Comparison of ENCODE assay signal across 28 cellular contexts in genomic region chr22:48827904-48828555, GRCh38.
DNase-seq lines count a peak whose midpoint lies in the region; ATAC-seq, FAIRE-seq and TF ChIP-seq lines count a peak whose summit lies in the region.
"Had no signal": no experiment of that assay in that cellular context is flagged by ENCODE, and none has a peak within 500 bp of the region (broad histone marks: within the 10 kb centered on the region; RNA-seq: fewer than 3 reads in every experiment).

No MANE protein-coding gene starts in this region.

- no peak for TF ChIP-seq CTCF in Peyer's patch (IDR thresholded peaks at IDR 0.05)
- no peak for TF ChIP-seq CTCF in mesothelial cell of epicardium (IDR thresholded peaks at IDR 0.05; ENCODE audit: unreplicated experiment)
- TF ChIP-seq CTCF in ovary (IDR thresholded peaks at IDR 0.05) = no peak

- H3K9me3 Mint-ChIP-seq in mesothelial cell of epicardium = peaks cover 18% of the 10 kb centered on the region

- no peaks in the 10 kb centered on the region for H3K4me1 ChIP-seq in Peyer's patch
- H3K4me1 ChIP-seq in ovary (ENCODE audit: insufficient read depth) = no peaks in the 10 kb centered on the region
- H3K4me1 ChIP-seq: ascending aorta, heart left ventricle, pancreas, tibial nerve had no signal

- H3K27me3 ChIP-seq in Peyer's patch (no peaks in the 10 kb centered on the region), ovary (no peaks in the 10 kb centered on the region)
- H3K27me3 ChIP-seq: ascending aorta, MG63, tibial nerve had no signal

- H3K27me3 Mint-ChIP-seq in mesothelial cell of epicardium (ENCODE audit: low read depth) = no peaks in the 10 kb centered on the region
- H3K27me3 Mint-ChIP-seq: activated CD4-positive, alpha-beta T cell treated with anti-CD3 and anti-CD28 coated beads, Interleukin-2, amount 10 ng/mL, durations not matched to agents 7 days and 5 days had no signal

- peaks cover 17% of the 10 kb centered on the region for H3K4me1 Mint-ChIP-seq in mesothelial cell of epicardium
- H3K4me1 Mint-ChIP-seq: activated CD4-positive, alpha-beta T cell treated with anti-CD3 and anti-CD28 coated beads, Interleukin-2, amount 10 ng/mL, durations not matched to agents 7 days and 5 days had no signal

- TF ChIP-seq POLR2A in Peyer's patch (IDR thresholded peaks at IDR 0.05) = no peak
- no peak for TF ChIP-seq POLR2A in ovary (IDR thresholded peaks at IDR 0.05)

- H3K4me3 ChIP-seq in Peyer's patch = no peak overlapping the region
- H3K4me3 ChIP-seq in ovary = no peak overlapping the region
- H3K4me3 ChIP-seq: ascending aorta, heart left ventricle, K562, MG63, pancreas, tibial nerve had no signal

- H3K27ac ChIP-seq in Peyer's patch (no peak overlapping the region), ovary (no peak overlapping the region)
- H3K27ac ChIP-seq: ascending aorta, C4-2B, epithelial cell of prostate, heart left ventricle, pancreas, tibial nerve had no signal

- FAIRE-seq in urothelium cell line (lab: Jason Lieb, UNC) = no peak
- FAIRE-seq: K562, pancreas had no signal

- WGBS in ovary, 3 donors = 49 to 70% (median 62%) methylated on average over 18 of the region's 18 CpGs

- H3K4me3 Mint-ChIP-seq in mesothelial cell of epicardium = no peak overlapping the region
- H3K4me3 Mint-ChIP-seq: activated CD4-positive, alpha-beta T cell treated with anti-CD3 and anti-CD28 coated beads, Interleukin-2, amount 10 ng/mL, durations not matched to agents 7 days and 5 days; activated CD8-positive, alpha-beta memory T cell treated with anti-CD3 and anti-CD28 coated beads, Interleukin-2, amount 10 ng/mL, durations not matched to agents 7 days and 5 days; activated naive CD8-positive, alpha-beta T cell; naive B cell; stimulated activated naive CD8-positive, alpha-beta T cell treated with anti-CD3 and anti-CD28 coated beads, Interleukin-15, amount 100 ng/mL, for 72 hours had no signal

- TF ChIP-seq EP300 in ovary (IDR thresholded peaks at IDR 0.05) = no peak

- ATAC-seq in left ventricle myocardium superior (no peak), left cardiac atrium (no peak), HG03108 (IDR thresholded peaks at IDR 0.05; ENCODE audit: unreplicated experiment) (no peak)
- ATAC-seq: activated CD8-positive, alpha-beta memory T cell treated with anti-CD3 and anti-CD28 coated beads, Interleukin-2, amount 10 ng/mL, durations not matched to agents 7 days and 5 days; heart left ventricle; K562; left colon; PC-3; stimulated activated naive CD8-positive, alpha-beta T cell treated with anti-CD3 and anti-CD28 coated beads, Interleukin-15, amount 100 ng/mL, for 72 hours had no signal

- H3K36me3 ChIP-seq in Peyer's patch = no peaks in the 10 kb centered on the region
- H3K36me3 ChIP-seq in ovary = no peaks in the 10 kb centered on the region
- H3K36me3 ChIP-seq: ascending aorta, heart left ventricle, MG63, pancreas, tibial nerve had no signal

- peak overlapping the region; percentile 11 for H3K27ac Mint-ChIP-seq in mesothelial cell of epicardium
- H3K27ac Mint-ChIP-seq: activated CD4-positive, alpha-beta T cell treated with anti-CD3 and anti-CD28 coated beads, Interleukin-2, amount 10 ng/mL, durations not matched to agents 7 days and 5 days; activated CD8-positive, alpha-beta memory T cell treated with anti-CD3 and anti-CD28 coated beads, Interleukin-2, amount 10 ng/mL, durations not matched to agents 7 days and 5 days; activated naive CD8-positive, alpha-beta T cell; naive B cell; stimulated activated naive CD8-positive, alpha-beta T cell treated with anti-CD3 and anti-CD28 coated beads, Interleukin-15, amount 100 ng/mL, for 72 hours had no signal

- H3K36me3 Mint-ChIP-seq in mesothelial cell of epicardium = no peaks in the 10 kb centered on the region
- H3K36me3 Mint-ChIP-seq: activated CD8-positive, alpha-beta memory T cell treated with anti-CD3 and anti-CD28 coated beads, Interleukin-2, amount 10 ng/mL, durations not matched to agents 7 days and 5 days; activated naive CD8-positive, alpha-beta T cell; naive B cell had no signal

- intact Hi-C loops in left ventricle myocardium superior (cut with micrococcal nuclease) = no loop called here
- intact Hi-C loops in left cardiac atrium (cut with DNase I) = no loop called here
- intact Hi-C loops in ovary (cut with DNase I) = no loop called here

- DNase-seq in left ventricle myocardium superior = peak; percentile 5
- no peak for DNase-seq in left cardiac atrium
- DNase-seq in Peyer's patch = peak in 2 of 3 donors; percentile 30 to 34
- peak in 1 of 2 experiments; percentile 19 for DNase-seq in mesothelial cell of epicardium (ENCODE audit: low spot score in 2 of 2, unreplicated experiment in 2 of 2)
- peak; percentile 24 for DNase-seq in urothelium cell line (ENCODE audit: low spot score)
- no peak for DNase-seq in ovary
- DNase-seq in stimulated activated naive CD4-positive, alpha-beta T cell (lab: John Stamatoyannopoulos, UW) = no peak
- DNase-seq: activated CD4-positive, alpha-beta T cell treated with anti-CD3 and anti-CD28 coated beads, Interleukin-2, amount 10 ng/mL, durations not matched to agents 7 days and 5 days; activated CD8-positive, alpha-beta memory T cell treated with anti-CD3 and anti-CD28 coated beads, Interleukin-2, amount 10 ng/mL, durations not matched to agents 7 days and 5 days; Calu3; central memory CD4-positive, alpha-beta T cell; MG63; naive B cell; NCI-H1436; NCI-H2227 treated with DMSO at 0.1 percent for 48 hours; stimulated activated naive CD8-positive, alpha-beta T cell treated with anti-CD3 and anti-CD28 coated beads, Interleukin-15, amount 100 ng/mL, for 72 hours; T-helper 9 cell had no signal

- H3K9me3 ChIP-seq in Peyer's patch (no peaks in the 10 kb centered on the region), ovary (peaks cover 0 to 5% of the 10 kb centered on the region in 2 donors)
- H3K9me3 ChIP-seq: MG63, pancreas had no signal

Comparison
In these comparisons a context has a peak if more than half of its experiments do, and no peak if none do; other contexts are left out.
1. DNase-seq: peak in left ventricle myocardium superior (single experiment), Peyer's patch (2 of 3) and urothelium cell line (single experiment); none in left cardiac atrium (single experiment), ovary (0 of 5) and stimulated activated naive CD4-positive, alpha-beta T cell (0 of 6).